In the genomic region with DNA sequence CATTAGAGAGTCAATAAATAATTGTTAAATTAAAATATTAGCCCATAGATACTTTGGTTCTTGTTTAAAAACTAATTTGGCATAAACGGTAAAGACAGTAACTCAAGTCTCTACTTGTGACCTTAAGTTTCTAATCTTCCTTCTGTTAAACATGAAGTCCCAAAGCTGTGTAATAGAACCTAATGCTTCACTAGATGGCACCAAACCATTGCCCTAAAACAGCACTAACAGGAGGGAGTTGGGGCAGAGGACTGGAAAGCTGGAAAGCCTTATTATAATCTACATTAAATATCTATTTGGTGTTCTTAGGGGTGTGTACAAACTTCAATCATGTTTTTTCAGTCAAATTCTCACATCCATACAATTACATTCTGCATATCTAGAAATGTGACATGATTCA, we compare ENCODE assay signal across 8 cellular contexts.
DNase-seq lines count a peak whose midpoint lies in the region; ATAC-seq, FAIRE-seq and TF ChIP-seq lines count a peak whose summit lies in the region.

No MANE protein-coding gene starts in this region.

- H3K4me1 ChIP-seq in A549, result no peaks in the 10 kb centered on the region
- no peaks in the 10 kb centered on the region for H3K4me1 ChIP-seq in GM23248 (ENCODE audit: insufficient read depth)
- H3K4me1 ChIP-seq in osteoblast (ENCODE audit: insufficient read depth, low read length), result no peaks in the 10 kb centered on the region
- H3K4me1 ChIP-seq in gastrocnemius medialis, result no peaks in the 10 kb centered on the region

- FAIRE-seq in A549 (lab: Jason Lieb, UNC), result no peak

- no peaks in the 10 kb centered on the region for H3F3A ChIP-seq in GM23248 (ENCODE audit: insufficient read depth)

- peak; percentile 34 to 38; a peak in 3 of 5 replicates for TF ChIP-seq RAD21 in A549 (conservative IDR thresholded peaks at IDR 0.05 in 1 of 2, IDR thresholded peaks at IDR 0.05 in 1 of 2)

- peak; percentile 20; the same call in 1 of the 3 replicates for TF ChIP-seq CTCF in A549 (IDR thresholded peaks at IDR 0.05)
- TF ChIP-seq CTCF in dorsolateral prefrontal cortex (IDR thresholded peaks at IDR 0.05 in 54 of 56, conservative IDR thresholded peaks at IDR 0.05 in 2 of 56; ENCODE audit: low read depth in 1 of 56, partially characterized antibody in 56 of 56), result peak in 53 of 56 donors; percentile 12 to 70 (median 45)
- peak; percentile 5 for TF ChIP-seq CTCF in osteoblast (IDR thresholded peaks at IDR 0.05; ENCODE audit: extremely low read depth, low read depth, low read length)
- no peak for TF ChIP-seq CTCF in gastrocnemius medialis (IDR thresholded peaks at IDR 0.05 in 4 of 5, conservative IDR thresholded peaks at IDR 0.05 in 1 of 5)

- WGBS in A549 (ENCODE audit: missing lambda C conversion rate), result 0% methylated on average over 1 of the region's 1 CpG
- 0% methylated on average over 1 of the region's 1 CpG for WGBS in GM23248 (ENCODE audit: low coverage in 1 of 2, low lambda C conversion rate in 2 of 2, missing lambda C conversion rate in 2 of 2), 2 experiments

- no peak overlapping the region for H3K9ac ChIP-seq in GM23248

- TF ChIP-seq EP300 in A549 (IDR thresholded peaks at IDR 0.05), result no peak

- TF ChIP-seq POLR2A in A549 (IDR thresholded peaks at IDR 0.05; ENCODE audit: low read length) (no peak), gastrocnemius medialis (IDR thresholded peaks at IDR 0.05) (no peak)

- intact Hi-C loops in dorsolateral prefrontal cortex (cut with DNase I), result loop anchor here in 1 of 2 donors (10.0 kb wide), 1 partner anchor 615 kb away; no protein-coding TSS in a partner anchor
- intact Hi-C loops in left colon (cut with DNase I, micrococcal nuclease), result no loop called here
- intact Hi-C loops in gastrocnemius medialis (cut with DNase I; ENCODE audit: low total_unique reads), result no loop called here

- H3K9me3 ChIP-seq in A549, result no peaks in the 10 kb centered on the region
- H3K9me3 ChIP-seq in GM23248 (ENCODE audit: low read depth), result no peaks in the 10 kb centered on the region
- no peaks in the 10 kb centered on the region for H3K9me3 ChIP-seq in osteoblast (ENCODE audit: low read depth, low read length)
- H3K9me3 ChIP-seq in gastrocnemius medialis, result no peaks in the 10 kb centered on the region

- CTCF ChIA-PET in A549 (lab: Yijun Ruan, JAX), result no interaction called here

- POLR2A ChIA-PET in A549 (lab: Yijun Ruan, JAX), result no interaction called here

- in situ Hi-C loops in GM23248 (cut with MboI), result no loop called here
- in situ Hi-C loops in gastrocnemius medialis (cut with MboI; ENCODE audit: low sequenced_read_pairs in 4 of 4), result no loop called here

- H3K4me3 ChIP-seq in A549 (no peak overlapping the region), GM23248 (no peak overlapping the region), dorsolateral prefrontal cortex (no peak overlapping the region), osteoblast (ENCODE audit: insufficient read depth, low read length) (no peak overlapping the region), gastrocnemius medialis (no peak overlapping the region)

- H3K27ac ChIP-seq in A549, result no peak overlapping the region
- H3K27ac ChIP-seq in GM23248, result no peak overlapping the region
- no peak overlapping the region for H3K27ac ChIP-seq in dorsolateral prefrontal cortex
- H3K27ac ChIP-seq in osteoblast (ENCODE audit: low read depth, low read length), result no peak overlapping the region
- H3K27ac ChIP-seq in gastrocnemius medialis, result no peak overlapping the region

- peak; percentile 47 to 56; a peak in 1 of 6 replicates for ATAC-seq in A549
- ATAC-seq in left colon, result no peak
- ATAC-seq in gastrocnemius medialis, result no peak

- H4K20me1 ChIP-seq in GM23248 (ENCODE audit: insufficient read depth), result no peaks in the 10 kb centered on the region
- no peaks in the 10 kb centered on the region for H4K20me1 ChIP-seq in osteoblast (ENCODE audit: insufficient read depth, low read length)

- H3K27me3 ChIP-seq in GM23248 (replicated peaks; ENCODE audit: insufficient read depth) (no peaks in the 10 kb centered on the region), dorsolateral prefrontal cortex (no peaks in the 10 kb centered on the region), osteoblast (ENCODE audit: insufficient read depth, low read length) (no peaks in the 10 kb centered on the region), gastrocnemius medialis (no peaks in the 10 kb centered on the region)

- H3K9me2 ChIP-seq in GM23248 (ENCODE audit: insufficient read depth), result no peaks in the 10 kb centered on the region

- H3K4me2 ChIP-seq in A549, result no peak overlapping the region
- H3K4me2 ChIP-seq in GM23248 (ENCODE audit: unreplicated experiment), result no peak overlapping the region
- no peak overlapping the region for H3K4me2 ChIP-seq in osteoblast (ENCODE audit: insufficient read depth, low read length)

- no peak overlapping the region for H2AFZ ChIP-seq in GM23248
- H2AFZ ChIP-seq in osteoblast (ENCODE audit: low read length), result no peak overlapping the region

- no peaks in the 10 kb centered on the region for H3K79me2 ChIP-seq in GM23248 (ENCODE audit: insufficient read depth)
- H3K79me2 ChIP-seq in osteoblast (ENCODE audit: insufficient read depth, low read length), result no peaks in the 10 kb centered on the region

- no peaks in the 10 kb centered on the region for H3K36me3 ChIP-seq in GM23248 (ENCODE audit: low read depth)
- no peaks in the 10 kb centered on the region for H3K36me3 ChIP-seq in osteoblast (ENCODE audit: insufficient read depth, low read length)
- no peaks in the 10 kb centered on the region for H3K36me3 ChIP-seq in gastrocnemius medialis

- DNase-seq in A549 (ENCODE audit: low read depth in 1 of 2, low spot score in 1 of 2) (peak in 1 of 2 experiments; percentile 38), GM23248 (peak; percentile 30), NCI-H748 (lab: John Stamatoyannopoulos, UW; ENCODE audit: unreplicated experiment) (peak; percentile 69), dorsolateral prefrontal cortex (peak in 1 of 10 donors; percentile 50), osteoblast (ENCODE audit: insufficient read length, low spot score, missing footprints) (no peak), left colon (no peak), gastrocnemius medialis (no peak), ecto neural progenitor cell (ENCODE audit: low spot score) (no peak)

TF ChIP-seq in A549, 52 proteins besides CTCF, POLR2A, EP300 and RAD21:
- TF ChIP-seq SMC3 (IDR thresholded peaks at IDR 0.05) (0 out of 3 replicates have a peak, but pooled peaks have one; percentile 6), JUNB (IDR thresholded peaks at IDR 0.05) (no peak), TP53 (CRISPR knock-in tag; IDR thresholded peaks at IDR 0.05) (no peak)

Comparison
In these comparisons a context has a peak if more than half of its experiments do, and no peak if none do; other contexts are left out.
1. ATAC-seq: peak in A549 (2 of 2); none in left colon (single experiment) and gastrocnemius medialis (0 of 2).
2. DNase-seq: peak in GM23248 (single experiment) and NCI-H748 (single experiment); none in osteoblast (single experiment), left colon (0 of 2), gastrocnemius medialis (0 of 2) and ecto neural progenitor cell (single experiment).
3. CTCF ChIP-seq: peak in A549 (single experiment), dorsolateral prefrontal cortex (53 of 56) and osteoblast (single experiment); none in gastrocnemius medialis (0 of 5).